Comparison of ENCODE assay signal across 25 cellular contexts in the genomic region with DNA sequence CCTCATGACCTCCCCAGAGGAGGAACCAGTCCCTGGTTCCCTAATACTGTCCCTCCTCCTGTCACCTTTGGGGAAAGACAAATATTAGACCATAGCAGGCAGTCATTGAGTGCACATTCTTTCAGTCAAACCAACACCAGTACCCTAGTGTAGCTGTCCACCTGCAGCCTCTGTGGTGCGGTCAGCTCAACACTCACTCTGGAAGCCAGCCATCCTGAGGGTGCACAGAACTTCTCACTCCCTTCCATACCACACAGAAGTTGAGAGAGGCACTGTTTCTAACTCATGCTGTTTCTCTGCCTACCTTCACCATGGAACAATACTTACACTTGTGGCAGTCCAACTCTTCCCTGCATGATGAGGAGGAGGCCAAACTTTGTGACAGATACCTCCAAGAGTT.
"Had no signal": no experiment of that assay in that cellular context is flagged by ENCODE, and none has a peak within 500 bp of the region (broad histone marks: within the 10 kb centered on the region; RNA-seq: fewer than 3 reads in every experiment).

No MANE protein-coding gene starts in this region.

- H3K4me3 Mint-ChIP-seq: IgD-negative memory B cell had no signal

- H3K27ac Mint-ChIP-seq: IgD-negative memory B cell had no signal

- DNase-seq: KBM-7; MG63; NCI-H1092; NCI-H1105 treated with DMSO at 0.1 percent for 48 hours; NCI-H1417 treated with DMSO at 0.1 percent for 48 hours; NCI-H146; NCI-H187; NCI-H2029; NCI-H2081 treated with DMSO at 0.1 percent for 48 hours; NCI-H2171; NCI-H226; NCI-H446; NCI-H510A; NCI-H524 treated with DMSO at 0.1 percent for 48 hours; NCI-H69; NCI-H774; NK-92 treated with Interleukin-12 subunit alpha and Interleukin-12 subunit beta, amount 100 ng/mL, for 24 hours; Right ventricle myocardium superior; RPMI8226; SIG-M5 had no signal

- H3K4me3 ChIP-seq: MG63, SJSA1, SK-N-MC had no signal

- H3K36me3 ChIP-seq: MG63, SJSA1 had no signal

- H3K9me3 ChIP-seq: MG63, SJSA1 had no signal

- FAIRE-seq: RCC 7860 had no signal

- H3K4me1 ChIP-seq: SJSA1 had no signal

- H3K4me1 Mint-ChIP-seq: IgD-negative memory B cell had no signal

- H3K27me3 ChIP-seq: MG63, SJSA1 had no signal

- H3K27me3 Mint-ChIP-seq: IgD-negative memory B cell had no signal

- H3K27ac ChIP-seq: HL-60, SJSA1, SK-N-MC had no signal
